13 cellular contexts compared by ENCODE assay signal in the genomic region with DNA sequence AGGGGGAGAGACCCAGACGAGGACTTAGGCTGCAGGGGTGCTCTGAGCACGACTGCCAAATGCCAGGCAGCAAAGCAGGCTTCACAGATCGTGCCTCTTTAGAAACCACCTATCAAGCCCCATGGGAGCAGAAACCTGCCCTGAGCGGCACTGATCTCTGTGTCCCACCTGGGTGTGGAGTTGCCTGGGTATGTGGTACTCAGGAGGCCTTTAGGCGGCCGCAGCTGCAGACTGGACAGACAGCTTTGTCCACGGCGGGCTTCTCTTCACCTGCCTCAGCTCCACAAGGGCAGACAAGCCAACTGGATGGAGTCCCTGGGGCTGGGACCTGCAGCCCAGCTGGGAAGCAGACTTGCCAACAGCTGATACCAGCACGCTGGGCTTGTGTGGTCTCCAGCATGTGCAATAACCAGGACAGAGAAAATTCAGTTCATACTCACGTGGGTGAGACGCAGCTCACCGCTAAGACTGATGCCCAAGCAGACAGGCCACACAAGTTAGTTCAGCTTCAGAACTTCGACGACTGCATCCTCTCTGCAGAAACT.
DNase-seq lines count a peak whose midpoint lies in the region; ATAC-seq lines count a peak whose summit lies in the region.
"Had no signal": no experiment of that assay in that cellular context is flagged by ENCODE, and none has a peak within 500 bp of the region (broad histone marks: within the 10 kb centered on the region; RNA-seq: fewer than 3 reads in every experiment).

No MANE protein-coding gene starts in this region.

- DNase-seq in DMS 273 (lab: John Stamatoyannopoulos, UW; ENCODE audit: unreplicated experiment) (peak; percentile 38), DMS 273 treated with DMSO at 0.1 percent for 48 hours (lab: John Stamatoyannopoulos, UW) (no peak), left lobe of liver (ENCODE audit: low spot score) (peak; percentile 35), retina (peak; percentile 31), NCI-H2081 (lab: John Stamatoyannopoulos, UW) (no peak), COLO829 (ENCODE audit: low spot score) (no peak), NCI-H82 (lab: John Stamatoyannopoulos, UW) (no peak)
- DNase-seq: AML-193; CD8-positive, alpha-beta memory T cell; DMS153; DMS79 treated with DMSO at 0.1 percent for 48 hours; EL; GM23248 had no signal

- ATAC-seq in left lobe of liver = no peak

Comparison
In these comparisons a context has a peak if more than half of its experiments do, and no peak if none do; other contexts are left out.
1. DNase-seq: peak in DMS 273 (single experiment), left lobe of liver (single experiment) and retina (single experiment); none in DMS 273 treated with DMSO at 0.1 percent for 48 hours (single experiment), NCI-H2081 (0 of 2), COLO829 (single experiment) and NCI-H82 (single experiment).